8 cellular contexts compared by ENCODE assay signal in genomic region chr3:51385621-51386091, GRCh38. TPM values are rescaled to one million over a fixed set of nuclear protein-coding genes. Genes with fewer than 3 reads are reported as not detected.
DNase-seq lines count a peak whose midpoint lies in the region; ATAC-seq and TF ChIP-seq lines count a peak whose summit lies in the region.

No MANE protein-coding gene starts in this region.

- H3K36me3 ChIP-seq in testis (ENCODE audit: low read depth, missing control alignments) = no peaks in the 10 kb centered on the region

- DNase-seq in activated T-cell treated with anti-CD3 and anti-CD28 coated beads, Interleukin-2, amount 50 U/mL, for 24 hours = no peak
- DNase-seq in activated T-cell treated with anti-CD3 and anti-CD28 coated beads for 4 hours = no peak
- DNase-seq in activated naive CD8-positive, alpha-beta T cell treated with anti-CD3 and anti-CD28 coated beads, Interleukin-2, amount 50 U/mL, for 24 hours = no peak
- peak; percentile 15 for DNase-seq in testis
- DNase-seq in NCI-H446 treated with DMSO at 0.1 percent for 48 hours (lab: John Stamatoyannopoulos, UW) = no peak
- DNase-seq in HPDE6-E6E7 (ENCODE audit: extremely low spot score) = no peak
- DNase-seq in T1000 (lab: John Stamatoyannopoulos, UW) = no peak

- H3K27me3 ChIP-seq in layer of hippocampus (ENCODE audit: control insufficient read depth, insufficient read depth, low read length) = no peaks in the 10 kb centered on the region
- no peaks in the 10 kb centered on the region for H3K27me3 ChIP-seq in testis

- TF ChIP-seq CTCF in testis (IDR thresholded peaks at IDR 0.05) = no peak

- 2 to 3% methylated on average over 15 to 18 of the region's 18 CpGs for WGBS in testis, 2 donors

- H3K9me3 ChIP-seq in testis = no peaks in the 10 kb centered on the region

- H3K4me3 ChIP-seq in testis = peak overlapping the region; percentile 91 to 96

- intact Hi-C loops in testis (cut with DNase I; ENCODE audit: low total_unique reads) = loop anchor here (5.0 kb wide), 1 partner anchor 768 kb away; the partner anchor contains the start of gene MAPKAPK3

- peak overlapping the region; percentile 99 for H3K27ac Mint-ChIP-seq in activated T-cell treated with anti-CD3 and anti-CD28 coated beads, Interleukin-2, amount 50 U/mL, for 24 hours
- peak overlapping the region; percentile 99 for H3K27ac Mint-ChIP-seq in activated naive CD8-positive, alpha-beta T cell treated with anti-CD3 and anti-CD28 coated beads, Interleukin-2, amount 50 U/mL, for 24 hours

- peak overlapping the region; percentile 100 for H3K4me3 Mint-ChIP-seq in activated T-cell treated with anti-CD3 and anti-CD28 coated beads, Interleukin-2, amount 50 U/mL, for 24 hours
- peak overlapping the region; percentile 98 for H3K4me3 Mint-ChIP-seq in activated naive CD8-positive, alpha-beta T cell treated with anti-CD3 and anti-CD28 coated beads, Interleukin-2, amount 50 U/mL, for 24 hours

- peaks cover 53% of the 10 kb centered on the region for H3K4me1 Mint-ChIP-seq in activated T-cell treated with anti-CD3 and anti-CD28 coated beads, Interleukin-2, amount 50 U/mL, for 24 hours (ENCODE audit: low read depth)
- H3K4me1 Mint-ChIP-seq in activated naive CD8-positive, alpha-beta T cell treated with anti-CD3 and anti-CD28 coated beads, Interleukin-2, amount 50 U/mL, for 24 hours = peaks cover 59% of the 10 kb centered on the region

- H3K27ac ChIP-seq in layer of hippocampus (ENCODE audit: low read depth, low read length) (peak overlapping the region; percentile 93), testis (peak overlapping the region; percentile 90 to 91)

- no peaks in the 10 kb centered on the region for H3K9me3 Mint-ChIP-seq in activated T-cell treated with anti-CD3 and anti-CD28 coated beads, Interleukin-2, amount 50 U/mL, for 24 hours
- H3K9me3 Mint-ChIP-seq in activated naive CD8-positive, alpha-beta T cell treated with anti-CD3 and anti-CD28 coated beads, Interleukin-2, amount 50 U/mL, for 24 hours = no peaks in the 10 kb centered on the region

- H3K4me1 ChIP-seq in testis = peaks cover 20% of the 10 kb centered on the region

- peaks cover 77% of the 10 kb centered on the region for H3K36me3 Mint-ChIP-seq in activated T-cell treated with anti-CD3 and anti-CD28 coated beads, Interleukin-2, amount 50 U/mL, for 24 hours (ENCODE audit: low read depth)
- H3K36me3 Mint-ChIP-seq in activated naive CD8-positive, alpha-beta T cell treated with anti-CD3 and anti-CD28 coated beads, Interleukin-2, amount 50 U/mL, for 24 hours (ENCODE audit: low read depth) = peaks cover 37% of the 10 kb centered on the region

- ATAC-seq in activated naive CD8-positive, alpha-beta T cell treated with anti-CD3 and anti-CD28 coated beads, Interleukin-2, amount 50 U/mL, for 24 hours = no peak

- H3K27me3 Mint-ChIP-seq in activated T-cell treated with anti-CD3 and anti-CD28 coated beads, Interleukin-2, amount 50 U/mL, for 24 hours = no peaks in the 10 kb centered on the region
- no peaks in the 10 kb centered on the region for H3K27me3 Mint-ChIP-seq in activated naive CD8-positive, alpha-beta T cell treated with anti-CD3 and anti-CD28 coated beads, Interleukin-2, amount 50 U/mL, for 24 hours

- TF ChIP-seq POLR2A in testis (IDR thresholded peaks at IDR 0.05) = no peak

RNA-seq across cellular contexts. Expression of gene MANF, which starts 0.6 kb away (rescaled TPM):
- total RNA-seq in testis = 10 to 100 TPM; 48.6 to 62.8 TPM
- 167 TPM for polyA plus RNA-seq in testis (ENCODE audit: insufficient read depth, low read depth, low replicate concordance)

RNA-seq across cellular contexts. Expression of gene RBM15B, which starts 5.4 kb away (rescaled TPM):
- 10 to 100 TPM; 33.9 to 41.4 TPM for total RNA-seq in testis
- polyA plus RNA-seq in testis (ENCODE audit: insufficient read depth, low read depth, low replicate concordance) = 27.1 TPM
